Comparison of ENCODE assay signal across 9 cellular contexts in genomic region chr22:41780714-41781507, GRCh38. TPM values are rescaled to one million over a fixed set of nuclear protein-coding genes. Genes with fewer than 3 reads are reported as not detected.
DNase-seq lines count a peak whose midpoint lies in the region; ATAC-seq and TF ChIP-seq lines count a peak whose summit lies in the region.
"Had no signal": no experiment of that assay in that cellular context is flagged by ENCODE, and none has a peak within 500 bp of the region (broad histone marks: within the 10 kb centered on the region; RNA-seq: fewer than 3 reads in every experiment).

No MANE protein-coding gene starts in this region.

- H3K9me3 Mint-ChIP-seq in activated T-helper 17 cell treated with anti-CD3 and anti-CD28 coated beads, Interleukin-2, amount 50 U/mL, for 72 hours: no peaks in the 10 kb centered on the region
- no peaks in the 10 kb centered on the region for H3K9me3 Mint-ChIP-seq in immature natural killer cell

- ATAC-seq in HG02763 (IDR thresholded peaks at IDR 0.05; ENCODE audit: unreplicated experiment): peak; percentile 81
- ATAC-seq in activated T-helper 17 cell treated with anti-CD3 and anti-CD28 coated beads, Interleukin-2, amount 50 U/mL, for 72 hours (replicated peaks): peak; percentile 97
- ATAC-seq: Panc1 had no signal

- peak; percentile 71 for TF ChIP-seq POLR2A in GM15510 (IDR thresholded peaks at IDR 0.05; ENCODE audit: borderline replicate concordance, extremely low read depth, insufficient read length)

- peaks cover 18% of the 10 kb centered on the region for H3K36me3 Mint-ChIP-seq in activated T-helper 17 cell treated with anti-CD3 and anti-CD28 coated beads, Interleukin-2, amount 50 U/mL, for 72 hours (ENCODE audit: low read depth)
- H3K36me3 Mint-ChIP-seq in immature natural killer cell: peaks cover 0 to 4% (median 4%) of the 10 kb centered on the region in 3 donors

- H3K4me1 Mint-ChIP-seq in activated T-helper 17 cell treated with anti-CD3 and anti-CD28 coated beads, Interleukin-2, amount 50 U/mL, for 72 hours: peaks cover 26% of the 10 kb centered on the region
- peaks cover 46 to 47% of the 10 kb centered on the region in 2 donors for H3K4me1 Mint-ChIP-seq in immature natural killer cell

- H3K27me3 Mint-ChIP-seq in activated T-helper 17 cell treated with anti-CD3 and anti-CD28 coated beads, Interleukin-2, amount 50 U/mL, for 72 hours: no peaks in the 10 kb centered on the region
- peaks cover 0 to 6% (median 0%) of the 10 kb centered on the region in 3 donors for H3K27me3 Mint-ChIP-seq in immature natural killer cell (ENCODE audit: low read depth in 3 of 3)

- DNase-seq in OCI-M1 (lab: John Stamatoyannopoulos, UW) (peak; percentile 26), immature natural killer cell (peak; percentile 92 to 93 (median 92)), iPS-NIHi11 (ENCODE audit: low spot score) (no peak), OCI-M2 (lab: John Stamatoyannopoulos, UW; ENCODE audit: unreplicated experiment) (no peak)
- peak; percentile 66 to 83 for DNase-seq in stimulated activated CD4-positive, alpha-beta T cell treated with anti-CD3 and anti-CD28 coated beads, Interleukin-4, amount 100 ng/mL, for 4 hours

- peak overlapping the region; percentile 88 for H3K4me3 Mint-ChIP-seq in activated T-helper 17 cell treated with anti-CD3 and anti-CD28 coated beads, Interleukin-2, amount 50 U/mL, for 72 hours
- peak overlapping the region; percentile 78 to 94 (median 90) for H3K4me3 Mint-ChIP-seq in immature natural killer cell

- H3K27ac Mint-ChIP-seq in activated T-helper 17 cell treated with anti-CD3 and anti-CD28 coated beads, Interleukin-2, amount 50 U/mL, for 72 hours: peak overlapping the region; percentile 87
- H3K27ac Mint-ChIP-seq in immature natural killer cell: peak overlapping the region; percentile 98 to 100 (median 100)

RNA-seq across cellular contexts. Expression of gene CCDC134, which starts 19.6 kb away (rescaled TPM):
- total RNA-seq in activated T-helper 17 cell treated with anti-CD3 and anti-CD28 coated beads, Interleukin-2, amount 50 U/mL, for 72 hours: 10 to 100 TPM; 21.6 to 22.3 TPM
- 1 to 10 TPM; 1.8 to 6.6 (median 4.2) TPM for polyA plus RNA-seq in immature natural killer cell

RNA-seq across cellular contexts. Expression of gene SREBF2, which starts 52.0 kb away (rescaled TPM):
- total RNA-seq in activated T-helper 17 cell treated with anti-CD3 and anti-CD28 coated beads, Interleukin-2, amount 50 U/mL, for 72 hours: 100 to 1,000 TPM; 126 to 162 TPM
- polyA plus RNA-seq in immature natural killer cell: 10 to 100 TPM; 16.9 to 40.3 (median 22.9) TPM

Comparison
In these comparisons a context has a peak if more than half of its experiments do, and no peak if none do; other contexts are left out.
1. DNase-seq: peak in OCI-M1 (single experiment), immature natural killer cell (3 of 3) and stimulated activated CD4-positive, alpha-beta T cell treated with anti-CD3 and anti-CD28 coated beads, Interleukin-4, amount 100 ng/mL, for 4 hours (2 of 2); none in iPS-NIHi11 (single experiment) and OCI-M2 (single experiment).